8 cellular contexts compared by ENCODE assay signal in genomic region chr1:193183019-193183643, GRCh38. TPM values are rescaled to one million over a fixed set of nuclear protein-coding genes. Genes with fewer than 3 reads are reported as not detected.
DNase-seq lines count a peak whose midpoint lies in the region; ATAC-seq and TF ChIP-seq lines count a peak whose summit lies in the region.

No MANE protein-coding gene starts in this region.

- no peaks in the 10 kb centered on the region for H3K9me3 ChIP-seq in CD8-positive, alpha-beta T cell (ENCODE audit: low read length)

- peak; percentile 76 for ATAC-seq in CD8-positive, alpha-beta T cell
- ATAC-seq in GM18909 (IDR thresholded peaks at IDR 0.05; ENCODE audit: poor library complexity, unreplicated experiment): peak; percentile 79
- peak; percentile 82 for ATAC-seq in HG03342 (IDR thresholded peaks at IDR 0.05; ENCODE audit: unreplicated experiment)
- no peak for ATAC-seq in HG02840 (IDR thresholded peaks at IDR 0.05; ENCODE audit: low FRiP score, unreplicated experiment)

- in situ Hi-C loops in astrocyte of the cerebellum (cut with HindIII; ENCODE audit: low sequenced_read_pairs): loop anchor here (25.0 kb wide), 1 partner anchor 1104 kb away; no protein-coding TSS in a partner anchor

- peaks cover 34% of the 10 kb centered on the region for H3K4me1 ChIP-seq in CD8-positive, alpha-beta T cell (ENCODE audit: insufficient read depth, low read length)

- H3K27ac ChIP-seq in CD8-positive, alpha-beta T cell (ENCODE audit: low read depth, low read length): no peak overlapping the region

- H3K9me3 Mint-ChIP-seq in CD8-positive, alpha-beta T cell: no peaks in the 10 kb centered on the region
- no peaks in the 10 kb centered on the region for H3K9me3 Mint-ChIP-seq in immature natural killer cell

- H3K36me3 Mint-ChIP-seq in CD8-positive, alpha-beta T cell: peaks cover 3% of the 10 kb centered on the region
- no peaks in the 10 kb centered on the region for H3K36me3 Mint-ChIP-seq in immature natural killer cell

- H3K36me3 ChIP-seq in CD8-positive, alpha-beta T cell (ENCODE audit: insufficient read depth, low read length): no peaks in the 10 kb centered on the region

- H3K4me3 ChIP-seq in CD8-positive, alpha-beta T cell (ENCODE audit: low read depth, low read length): no peak overlapping the region
- no peak overlapping the region for H3K4me3 ChIP-seq in astrocyte of the cerebellum (ENCODE audit: low read depth, low read length)

- peak in 1 of 7 experiments; percentile 18 for DNase-seq in CD8-positive, alpha-beta T cell
- DNase-seq in NCI-H446 treated with DMSO at 0.1 percent for 48 hours (lab: John Stamatoyannopoulos, UW) (peak; percentile 56), astrocyte of the cerebellum (ENCODE audit: low read depth) (peak; percentile 50), immature natural killer cell (peak; percentile 30 to 48 (median 38)), stromal cell of bone marrow (ENCODE audit: low read depth) (peak; percentile 31)

- TF ChIP-seq CTCF in CD8-positive, alpha-beta T cell (IDR thresholded peaks at IDR 0.05): peak; percentile 99
- TF ChIP-seq CTCF in astrocyte of the cerebellum (IDR thresholded peaks at IDR 0.05; ENCODE audit: low read depth, low read length, missing control alignments): peak; percentile 67

- CTCF ChIA-PET in CD8-positive, alpha-beta T cell (lab: Charles Lee): no interaction called here

- H3K27ac Mint-ChIP-seq in CD8-positive, alpha-beta T cell: no peak overlapping the region
- no peak overlapping the region for H3K27ac Mint-ChIP-seq in immature natural killer cell

- intact Hi-C loops in CD8-positive, alpha-beta T cell (cut with DNase I, micrococcal nuclease): loop anchor here (1.0 to 10.0 kb wide), 5 partner anchors 234 to 1112 kb away; no protein-coding TSS in a partner anchor

- H3K27me3 ChIP-seq in CD8-positive, alpha-beta T cell (ENCODE audit: insufficient read depth, low read length): no peaks in the 10 kb centered on the region

- no peaks in the 10 kb centered on the region for H3K27me3 Mint-ChIP-seq in CD8-positive, alpha-beta T cell (ENCODE audit: low read depth)
- no peaks in the 10 kb centered on the region for H3K27me3 Mint-ChIP-seq in immature natural killer cell (ENCODE audit: low read depth in 3 of 3)

- peak overlapping the region; percentile 38 for H3K4me3 Mint-ChIP-seq in CD8-positive, alpha-beta T cell
- no peak overlapping the region for H3K4me3 Mint-ChIP-seq in immature natural killer cell

- POLR2A ChIA-PET in CD8-positive, alpha-beta T cell (lab: Charles Lee): no interaction called here

- H3K4me1 Mint-ChIP-seq in CD8-positive, alpha-beta T cell (ENCODE audit: low read depth): peaks cover 54% of the 10 kb centered on the region
- peaks cover 31 to 64% of the 10 kb centered on the region in 2 donors for H3K4me1 Mint-ChIP-seq in immature natural killer cell

RNA-seq across cellular contexts. Expression of gene B3GALT2, which starts 3.3 kb away (rescaled TPM):
- under 1 TPM; 0.22 to 0.24 TPM for total RNA-seq in CD8-positive, alpha-beta T cell
- under 1 TPM in 1 of 3 donors, not detected in 2; 0.07 TPM for polyA plus RNA-seq in immature natural killer cell
